ENCODE assay signal across 28 cellular contexts in genomic region chr12:48826209-48826855, GRCh38. TPM values are rescaled to one million over a fixed set of nuclear protein-coding genes. Genes with fewer than 3 reads are reported as not detected.
DNase-seq lines count a peak whose midpoint lies in the region; ATAC-seq, FAIRE-seq and TF ChIP-seq lines count a peak whose summit lies in the region.
"Had no signal": no experiment of that assay in that cellular context is flagged by ENCODE, and none has a peak within 500 bp of the region (broad histone marks: within the 10 kb centered on the region; RNA-seq: fewer than 3 reads in every experiment).

No MANE protein-coding gene starts in this region.

- no peak overlapping the region for H3K4me3 ChIP-seq in breast epithelium
- no peak overlapping the region for H3K4me3 ChIP-seq in keratinocyte (ENCODE audit: control insufficient read depth in 2 of 3, extremely low read depth in 1 of 3, insufficient read depth in 2 of 3, low read depth in 1 of 3, low read length in 3 of 3)
- H3K4me3 ChIP-seq: gastroesophageal sphincter, skin epidermis, tibial artery had no signal

- H3K9ac ChIP-seq in keratinocyte (ENCODE audit: control insufficient read depth, extremely low read depth, insufficient read depth, low read length): no peak overlapping the region

- H4K20me1 ChIP-seq in keratinocyte (ENCODE audit: control insufficient read depth, extremely low read depth, insufficient read depth, low read length): peaks cover 7% of the 10 kb centered on the region

- intact Hi-C loops in MCF 10A (cut with micrococcal nuclease) (no loop called here), breast epithelium (cut with DNase I; ENCODE audit: low total_unique reads) (no loop called here)

- H3K27ac Mint-ChIP-seq in MCF 10A (ENCODE audit: low read depth, unreplicated experiment): no peak overlapping the region
- H3K27ac Mint-ChIP-seq: activated B cell treated with CpG ODN at 0.5 μM for 24 hours; activated naive CD8-positive, alpha-beta T cell; B cell; dendritic cell treated with granulocyte-macrophage colony-stimulating factor and Interleukin-4, amounts not matched to agents 40 ng/mL and 50 ng/mL, for 4 days; endodermal cell had no signal

- H3K79me2 ChIP-seq in keratinocyte (ENCODE audit: control insufficient read depth, insufficient read depth, low read length): no peaks in the 10 kb centered on the region

- H2AFZ ChIP-seq in keratinocyte (ENCODE audit: control insufficient read depth, low read length): no peak overlapping the region

- DNase-seq in MCF 10A (ENCODE audit: unreplicated experiment): peak; percentile 46
- DNase-seq in breast epithelium (ENCODE audit: low spot score in 2 of 2): no peak
- DNase-seq in SW480 (ENCODE audit: low spot score): peak; percentile 39
- DNase-seq in keratinocyte (ENCODE audit: low read depth, low spot score): no peak
- DNase-seq in glomerular visceral epithelial cell (ENCODE audit: extremely low spot score): no peak
- no peak for DNase-seq in GDM1 (lab: John Stamatoyannopoulos, UW)
- no peak for DNase-seq in SW 1271 (lab: John Stamatoyannopoulos, UW)
- DNase-seq: activated B cell treated with CpG ODN at 0.5 μM for 24 hours; activated CD8-positive, alpha-beta memory T cell treated with anti-CD3 and anti-CD28 coated beads, Interleukin-2, amount 50 U/mL, for 4 hours; aorta; caudate nucleus; COR-L47; DMS79; endodermal cell; GF-D8; Kasumi-1; midbrain; naive thymus-derived CD8-positive, alpha-beta T cell; NCI-H1694 treated with DMSO at 0.1 percent for 48 hours; NCI-H526 treated with DMSO at 0.1 percent for 48 hours; SHP77 treated with DMSO at 0.1 percent for 48 hours; tibial artery had no signal

- no TSS peak for BruUV-seq in MCF 10A (replicated peaks; lab: Mats Ljungman, UMichigan)

- H3K36me3 ChIP-seq in breast epithelium (no peaks in the 10 kb centered on the region), keratinocyte (ENCODE audit: control insufficient read depth in 2 of 2, extremely low read depth in 1 of 2, insufficient read depth in 2 of 2, low read length in 2 of 2) (peaks cover 18 to 31% of the 10 kb centered on the region in 2 experiments)

- H3K27me3 ChIP-seq in breast epithelium (no peaks in the 10 kb centered on the region), keratinocyte (ENCODE audit: control insufficient read depth, extremely low read depth, insufficient read depth, low read length) (no peaks in the 10 kb centered on the region)
- H3K27me3 ChIP-seq: gastroesophageal sphincter, tibial artery had no signal

- H3K27ac ChIP-seq in breast epithelium (peak overlapping the region in 1 of 2 donors; percentile 35), keratinocyte (ENCODE audit: control insufficient read depth, insufficient read depth, low read length) (no peak overlapping the region)
- H3K27ac ChIP-seq: gastroesophageal sphincter, tibial artery had no signal

- peaks cover 2% of the 10 kb centered on the region for H3K9me1 ChIP-seq in keratinocyte (ENCODE audit: control insufficient read depth, extremely low read depth, insufficient read depth, low read length)

- no peak for TF ChIP-seq CTCF in MCF 10A (IDR thresholded peaks at IDR 0.05; ENCODE audit: unreplicated experiment)
- no peak for TF ChIP-seq CTCF in breast epithelium (IDR thresholded peaks at IDR 0.05)
- no peak for TF ChIP-seq CTCF in keratinocyte (optimal IDR thresholded peaks at IDR 0.05 in 1 of 3, IDR thresholded peaks at IDR 0.05 in 1 of 3, conservative IDR thresholded peaks at IDR 0.05 in 1 of 3; ENCODE audit: extremely low read depth in 1 of 3, insufficient read depth in 2 of 3, low read length in 3 of 3)

- no peaks in the 10 kb centered on the region for H3K27me3 Mint-ChIP-seq in MCF 10A (ENCODE audit: insufficient read depth, unreplicated experiment)
- H3K27me3 Mint-ChIP-seq: activated B cell treated with CpG ODN at 0.5 μM for 24 hours; activated naive CD8-positive, alpha-beta T cell; B cell; naive thymus-derived CD8-positive, alpha-beta T cell had no signal

- H3K4me3 Mint-ChIP-seq in MCF 10A (ENCODE audit: unreplicated experiment): no peak overlapping the region
- H3K4me3 Mint-ChIP-seq: activated B cell treated with CpG ODN at 0.5 μM for 24 hours; activated naive CD8-positive, alpha-beta T cell; B cell; dendritic cell treated with granulocyte-macrophage colony-stimulating factor and Interleukin-4, amounts not matched to agents 40 ng/mL and 50 ng/mL, for 4 days; endodermal cell; naive thymus-derived CD8-positive, alpha-beta T cell had no signal

- H3K9me3 Mint-ChIP-seq in MCF 10A (ENCODE audit: unreplicated experiment): no peaks in the 10 kb centered on the region
- H3K9me3 Mint-ChIP-seq: activated B cell treated with CpG ODN at 0.5 μM for 24 hours; dendritic cell treated with granulocyte-macrophage colony-stimulating factor and Interleukin-4, amounts not matched to agents 40 ng/mL and 50 ng/mL, for 4 days; endodermal cell; naive thymus-derived CD8-positive, alpha-beta T cell had no signal

- CTCF ChIA-PET in MCF 10A (lab: Yijun Ruan, JAX): interaction anchor here (1.0 to 6.7 kb wide), 4 partner anchors 11 to 61 kb away, joined by 3 to 46 read pairs (median 5); no protein-coding TSS in a partner anchor

- peaks cover 10% of the 10 kb centered on the region for H3K4me1 Mint-ChIP-seq in MCF 10A (ENCODE audit: insufficient read depth, unreplicated experiment)
- H3K4me1 Mint-ChIP-seq: activated B cell treated with CpG ODN at 0.5 μM for 24 hours, B cell, endodermal cell had no signal

- ATAC-seq in activated CD4-positive, CD25-positive, alpha-beta regulatory T cell treated with anti-CD3 and anti-CD28 coated beads, Interleukin-2, amount 50 U/mL, for 24 hours: no peak
- ATAC-seq: gastroesophageal sphincter; naive thymus-derived CD8-positive, alpha-beta T cell had no signal

- dilution Hi-C loops in keratinocyte (cut with MboI; ENCODE audit: extremely low pct_ligation_motif_present, low sequenced_read_pairs): no loop called here

- POLR2A ChIA-PET in MCF 10A (lab: Yijun Ruan, JAX): interaction anchor here (0.6 to 4.3 kb wide), 5 partner anchors 10 to 111 kb away, joined by 3 to 32 read pairs (median 3); partner anchors contain the start of gene CACNB3

- peak; percentile 64 for FAIRE-seq in keratinocyte (lab: Jason Lieb, UNC)

- H3K36me3 Mint-ChIP-seq in MCF 10A (ENCODE audit: insufficient read depth, unreplicated experiment): peaks cover 27% of the 10 kb centered on the region
- H3K36me3 Mint-ChIP-seq: activated naive CD8-positive, alpha-beta T cell had no signal

- H3K4me2 ChIP-seq in keratinocyte (ENCODE audit: control insufficient read depth, extremely low read depth, insufficient read depth, low read depth, low read length): no peak overlapping the region

- no peaks in the 10 kb centered on the region for H3K9me3 ChIP-seq in breast epithelium
- no peaks in the 10 kb centered on the region for H3K9me3 ChIP-seq in keratinocyte (ENCODE audit: control insufficient read depth, low read depth, low read length)
- H3K9me3 ChIP-seq: gastroesophageal sphincter, tibial artery had no signal

- TF ChIP-seq POLR2A in breast epithelium (IDR thresholded peaks at IDR 0.05): no peak

- H3K4me1 ChIP-seq in breast epithelium: no peaks in the 10 kb centered on the region
- peaks cover 5% of the 10 kb centered on the region for H3K4me1 ChIP-seq in keratinocyte (ENCODE audit: control insufficient read depth, extremely low read depth, insufficient read depth, low read length)
- H3K4me1 ChIP-seq: gastroesophageal sphincter, tibial artery had no signal

RNA-seq across cellular contexts. Expression of gene CACNB3, which starts 8.0 kb away (rescaled TPM):
- 6.9 and 7.0 TPM in 2 replicates for total RNA-seq in MCF 10A (2022)
- total RNA-seq in breast epithelium: 10 to 100 TPM in 2 of 3 donors, 1 to 10 TPM in 1; 4.0 to 17.0 (median 10.8) TPM
- polyA plus RNA-seq in keratinocyte: 16.1 to 19.8 TPM (median 19.3 TPM) in 3 replicates
- 14.1 TPM for polyA plus RNA-seq in keratinocyte (2011; ENCODE audit: low read depth)
- 10.0 and 14.5 TPM in 2 replicates for polyA plus RNA-seq in keratinocyte (2011; cell fraction: cytosol; rRNA removed)
- polyA plus RNA-seq in keratinocyte (2011; cell fraction: nucleus; rRNA removed): 39.9 and 48.9 TPM in 2 replicates
- 17.3 and 23.0 TPM in 2 replicates for polyA plus RNA-seq in keratinocyte (2012; ENCODE audit: low replicate concordance)
- polyA minus RNA-seq in keratinocyte: 9.1 to 37.5 TPM (median 11.9 TPM) in 3 replicates
- 9.0 TPM for polyA minus RNA-seq in keratinocyte (2011; cell fraction: cytosol; rRNA and poly(A)+ RNA removed)
- polyA minus RNA-seq in keratinocyte (2011; cell fraction: nucleus; rRNA and poly(A)+ RNA removed): 9.5 and 11.2 TPM in 2 replicates

RNA-seq across cellular contexts. Expression of gene DDX23, which starts 25.6 kb away (rescaled TPM):
- total RNA-seq in MCF 10A (2022) (67.8 and 88.4 TPM in 2 replicates), breast epithelium (10 to 100 TPM; 65.4 to 89.9 (median 76.0) TPM)
- polyA plus RNA-seq in keratinocyte: 36.9 to 64.6 TPM (median 57.8 TPM) in 3 replicates
- 110 TPM for polyA plus RNA-seq in keratinocyte (2011; ENCODE audit: low read depth)
- 36.4 and 38.7 TPM in 2 replicates for polyA plus RNA-seq in keratinocyte (2011; cell fraction: cytosol; rRNA removed)
- polyA plus RNA-seq in keratinocyte (2011; cell fraction: nucleus; rRNA removed): 98.9 and 125 TPM in 2 replicates
- 45.2 and 68.6 TPM in 2 replicates for polyA plus RNA-seq in keratinocyte (2012; ENCODE audit: low replicate concordance)
- polyA minus RNA-seq in keratinocyte: 36.0 to 54.1 TPM (median 45.5 TPM) in 3 replicates
- 18.0 TPM for polyA minus RNA-seq in keratinocyte (2011; cell fraction: cytosol; rRNA and poly(A)+ RNA removed)
- polyA minus RNA-seq in keratinocyte (2011; cell fraction: nucleus; rRNA and poly(A)+ RNA removed): 19.8 and 39.9 TPM in 2 replicates

RNA-seq across cellular contexts. Expression of gene ADCY6, which starts 37.4 kb away (rescaled TPM):
- total RNA-seq in MCF 10A (2022) (21.9 and 33.2 TPM in 2 replicates), breast epithelium (10 to 100 TPM; 42.0 to 61.4 (median 46.7) TPM)
- polyA plus RNA-seq in keratinocyte: 11.9 to 22.8 TPM (median 13.2 TPM) in 3 replicates
- polyA plus RNA-seq in keratinocyte (2011; ENCODE audit: low read depth): 3.7 TPM
- 6.5 and 8.2 TPM in 2 replicates for polyA plus RNA-seq in keratinocyte (2011; cell fraction: cytosol; rRNA removed)
- polyA plus RNA-seq in keratinocyte (2011; cell fraction: nucleus; rRNA removed): 75.4 and 92.5 TPM in 2 replicates
- polyA plus RNA-seq in keratinocyte (2012; ENCODE audit: low replicate concordance): 10.8 and 11.2 TPM in 2 replicates
- polyA minus RNA-seq in keratinocyte: 22.8 to 33.8 TPM (median 32.9 TPM) in 3 replicates
- 19.2 TPM for polyA minus RNA-seq in keratinocyte (2011; cell fraction: cytosol; rRNA and poly(A)+ RNA removed)
- 75.7 and 81.7 TPM in 2 replicates for polyA minus RNA-seq in keratinocyte (2011; cell fraction: nucleus; rRNA and poly(A)+ RNA removed)
- total RNA-seq: B cell; naive thymus-derived CD8-positive, alpha-beta T cell had no signal
- polyA plus RNA-seq: naive thymus-derived CD8-positive, alpha-beta T cell had no signal

RNA-seq across cellular contexts. Expression of gene RND1, which starts 39.3 kb away (rescaled TPM):
- 1.0 and 1.2 TPM in 2 replicates for total RNA-seq in MCF 10A (2022)
- 1 to 10 TPM; 1.1 to 5.4 (median 3.3) TPM for total RNA-seq in breast epithelium
- 0.05 to 0.30 TPM (median 0.16 TPM) in 3 replicates for polyA plus RNA-seq in keratinocyte
- polyA plus RNA-seq in keratinocyte (2011; ENCODE audit: low read depth): not detected
- 0.04 and 0.24 TPM in 2 replicates for polyA plus RNA-seq in keratinocyte (2011; cell fraction: cytosol; rRNA removed)
- 0.31 and 0.67 TPM in 2 replicates for polyA plus RNA-seq in keratinocyte (2011; cell fraction: nucleus; rRNA removed)
- 0.62 TPM in 1 of 2 replicates, not detected in the other for polyA plus RNA-seq in keratinocyte (2012; ENCODE audit: low replicate concordance)
- 0.23 to 0.35 TPM in 2 of 3 replicates, not detected in the other for polyA minus RNA-seq in keratinocyte
- polyA minus RNA-seq in keratinocyte (2011; cell fraction: cytosol; rRNA and poly(A)+ RNA removed): not detected
- not detected in 2 replicates for polyA minus RNA-seq in keratinocyte (2011; cell fraction: nucleus; rRNA and poly(A)+ RNA removed)

Comparison
In these comparisons a context has a peak if more than half of its experiments do, and no peak if none do; other contexts are left out.
1. DNase-seq: peak in MCF 10A (single experiment) and SW480 (single experiment); none in breast epithelium (0 of 2), keratinocyte (single experiment), glomerular visceral epithelial cell (single experiment), GDM1 (single experiment) and SW 1271 (0 of 2).